In the genomic region with DNA sequence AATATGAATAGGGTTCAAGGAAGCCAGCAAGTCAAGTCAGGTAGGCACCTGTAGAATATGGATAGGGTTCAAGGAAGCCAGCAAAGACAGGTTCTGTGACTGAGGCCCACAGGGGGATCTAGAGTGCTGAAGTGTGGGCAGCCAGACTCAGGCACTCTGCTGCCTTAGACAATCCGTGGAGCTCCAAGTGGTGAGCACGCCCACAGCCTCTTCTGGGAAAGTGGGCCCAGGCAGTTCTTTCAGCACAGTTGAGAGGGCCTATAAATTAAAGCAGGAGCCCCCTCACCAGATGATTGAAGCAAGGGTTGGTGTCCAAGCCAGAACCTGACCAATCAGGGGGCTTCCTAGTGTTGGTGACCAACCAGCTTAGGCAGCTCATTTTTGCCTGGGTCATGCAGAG, we compare ENCODE assay signal across 19 cellular contexts.
"Had no signal": no experiment of that assay in that cellular context is flagged by ENCODE, and none has a peak within 500 bp of the region (broad histone marks: within the 10 kb centered on the region; RNA-seq: fewer than 3 reads in every experiment).

No MANE protein-coding gene starts in this region.

- H3K4me1 Mint-ChIP-seq: IgD-negative memory B cell had no signal

- H3K4me3 ChIP-seq: K562, SJSA1, SK-N-MC had no signal

- H3K9me3 Mint-ChIP-seq: IgD-negative memory B cell had no signal

- H3K36me3 ChIP-seq: SJSA1 had no signal

- H3K9me3 ChIP-seq: SJSA1 had no signal

- DNase-seq: Kasumi-1, MM.1S, NCI-H1092 treated with DMSO at 0.1 percent for 48 hours, NCI-H1436, NCI-H187, NCI-H2029 treated with DMSO at 0.1 percent for 48 hours, NCI-H2171 treated with DMSO at 0.1 percent for 48 hours, NCI-H345, NCI-H524 treated with DMSO at 0.1 percent for 48 hours, NCI-H774, PC-3, SIG-M5 had no signal

- ATAC-seq: K562, Panc1, PC-3, Right ventricle myocardium inferior had no signal

- H3K27me3 ChIP-seq: SJSA1 had no signal

- H3K27ac Mint-ChIP-seq: IgD-negative memory B cell had no signal

- FAIRE-seq: K562 had no signal

- H3K4me3 Mint-ChIP-seq: IgD-negative memory B cell had no signal

- H3K4me1 ChIP-seq: SJSA1 had no signal

- H3K27ac ChIP-seq: KMS-11, SJSA1, SK-N-MC had no signal
